1 cellular context compared by ENCODE assay signal in the genomic region with DNA sequence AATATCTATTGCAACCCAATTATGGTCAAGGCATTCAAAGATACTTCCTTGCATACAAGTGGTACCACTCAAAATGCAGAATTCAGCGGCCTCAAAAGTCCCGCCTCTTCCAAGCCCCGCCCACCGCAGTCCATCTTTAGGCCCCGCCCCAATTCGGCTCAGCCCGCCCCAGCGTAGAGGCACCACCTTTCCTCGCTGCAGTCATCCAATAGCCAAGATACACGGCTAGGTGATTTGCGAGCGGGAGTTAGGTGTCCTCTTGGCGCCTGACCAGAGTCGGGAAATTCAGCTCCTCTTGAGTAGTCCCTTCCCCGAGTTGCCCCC.
A peak's percentile ranks its signal among the peaks of the same experiment; 100 is the strongest.
TF ChIP-seq lines count a peak whose summit lies in the region.

No MANE protein-coding gene starts in this region.

TF ChIP-seq in HepG2, 621 proteins besides CTCF, POLR2A, EP300 and RAD21 (continued from another document):
- TF ChIP-seq SSRP1 (CRISPR knock-in tag; IDR thresholded peaks at IDR 0.05) (no peak), SAFB2 (CRISPR knock-in tag; IDR thresholded peaks at IDR 0.05; ENCODE audit: borderline replicate concordance, low read depth) (no peak), ZNF282 (IDR thresholded peaks at IDR 0.05; ENCODE audit: partially characterized antibody) (no peak), ZMYM3 (CRISPR knock-in tag; IDR thresholded peaks at IDR 0.05) (0 out of 2 replicates have a peak, but pooled peaks have one; percentile 1), AGO2 (optimal IDR thresholded peaks at IDR 0.05; ENCODE audit: low read depth, low read length) (no peak), PAWR (CRISPR knock-in tag; IDR thresholded peaks at IDR 0.05; ENCODE audit: borderline replicate concordance) (no peak), ZBTB20 (CRISPR knock-in tag; IDR thresholded peaks at IDR 0.05; ENCODE audit: borderline replicate concordance, low read depth) (0 out of 2 replicates have a peak, but pooled peaks have one; percentile 17), CBFB (CRISPR knock-in tag; IDR thresholded peaks at IDR 0.05) (no peak), KDM5B (CRISPR knock-in tag; IDR thresholded peaks at IDR 0.05; ENCODE audit: borderline replicate concordance) (no peak; the same call in 1 of the 2 replicates), MIER2 (CRISPR knock-in tag; IDR thresholded peaks at IDR 0.05) (no peak), ZNF607 (CRISPR knock-in tag; IDR thresholded peaks at IDR 0.05; ENCODE audit: borderline replicate concordance) (peak; percentile 66; the same call in 1 of the 2 replicates), RAD51 (IDR thresholded peaks at IDR 0.05; ENCODE audit: borderline replicate concordance) (no peak), SAP130 (CRISPR knock-in tag; IDR thresholded peaks at IDR 0.05; ENCODE audit: low read depth) (no peak), SPEN (CRISPR knock-in tag; IDR thresholded peaks at IDR 0.05; ENCODE audit: low read depth) (no peak), NFYC (CRISPR knock-in tag; IDR thresholded peaks at IDR 0.05) (no peak), ZNF572 (CRISPR knock-in tag; IDR thresholded peaks at IDR 0.05) (peak; percentile 70; the same call in 1 of the 2 replicates), RFXAP (CRISPR knock-in tag; IDR thresholded peaks at IDR 0.05; ENCODE audit: borderline replicate concordance) (0 out of 2 replicates have a peak, but pooled peaks have one; percentile 29), GPN1 (CRISPR knock-in tag; IDR thresholded peaks at IDR 0.05; ENCODE audit: borderline replicate concordance) (no peak), ADNP (CRISPR knock-in tag; IDR thresholded peaks at IDR 0.05) (no peak)
- TF ChIP-seq, protein P1, sequence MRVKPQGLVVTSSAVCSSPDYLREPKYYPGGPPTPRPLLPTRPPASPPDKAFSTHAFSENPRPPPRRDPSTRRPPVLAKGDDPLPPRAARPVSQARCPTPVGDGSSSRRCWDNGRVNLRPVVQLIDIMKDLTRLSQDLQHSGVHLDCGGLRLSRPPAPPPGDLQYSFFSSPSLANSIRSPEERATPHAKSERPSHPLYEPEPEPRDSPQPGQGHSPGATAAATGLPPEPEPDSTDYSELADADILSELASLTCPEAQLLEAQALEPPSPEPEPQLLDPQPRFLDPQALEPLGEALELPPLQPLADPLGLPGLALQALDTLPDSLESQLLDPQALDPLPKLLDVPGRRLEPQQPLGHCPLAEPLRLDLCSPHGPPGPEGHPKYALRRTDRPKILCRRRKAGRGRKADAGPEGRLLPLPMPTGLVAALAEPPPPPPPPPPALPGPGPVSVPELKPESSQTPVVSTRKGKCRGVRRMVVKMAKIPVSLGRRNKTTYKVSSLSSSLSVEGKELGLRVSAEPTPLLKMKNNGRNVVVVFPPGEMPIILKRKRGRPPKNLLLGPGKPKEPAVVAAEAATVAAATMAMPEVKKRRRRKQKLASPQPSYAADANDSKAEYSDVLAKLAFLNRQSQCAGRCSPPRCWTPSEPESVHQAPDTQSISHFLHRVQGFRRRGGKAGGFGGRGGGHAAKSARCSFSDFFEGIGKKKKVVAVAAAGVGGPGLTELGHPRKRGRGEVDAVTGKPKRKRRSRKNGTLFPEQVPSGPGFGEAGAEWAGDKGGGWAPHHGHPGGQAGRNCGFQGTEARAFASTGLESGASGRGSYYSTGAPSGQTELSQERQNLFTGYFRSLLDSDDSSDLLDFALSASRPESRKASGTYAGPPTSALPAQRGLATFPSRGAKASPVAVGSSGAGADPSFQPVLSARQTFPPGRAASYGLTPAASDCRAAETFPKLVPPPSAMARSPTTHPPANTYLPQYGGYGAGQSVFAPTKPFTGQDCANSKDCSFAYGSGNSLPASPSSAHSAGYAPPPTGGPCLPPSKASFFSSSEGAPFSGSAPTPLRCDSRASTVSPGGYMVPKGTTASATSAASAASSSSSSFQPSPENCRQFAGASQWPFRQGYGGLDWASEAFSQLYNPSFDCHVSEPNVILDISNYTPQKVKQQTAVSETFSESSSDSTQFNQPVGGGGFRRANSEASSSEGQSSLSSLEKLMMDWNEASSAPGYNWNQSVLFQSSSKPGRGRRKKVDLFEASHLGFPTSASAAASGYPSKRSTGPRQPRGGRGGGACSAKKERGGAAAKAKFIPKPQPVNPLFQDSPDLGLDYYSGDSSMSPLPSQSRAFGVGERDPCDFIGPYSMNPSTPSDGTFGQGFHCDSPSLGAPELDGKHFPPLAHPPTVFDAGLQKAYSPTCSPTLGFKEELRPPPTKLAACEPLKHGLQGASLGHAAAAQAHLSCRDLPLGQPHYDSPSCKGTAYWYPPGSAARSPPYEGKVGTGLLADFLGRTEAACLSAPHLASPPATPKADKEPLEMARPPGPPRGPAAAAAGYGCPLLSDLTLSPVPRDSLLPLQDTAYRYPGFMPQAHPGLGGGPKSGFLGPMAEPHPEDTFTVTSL (CRISPR knock-in tag; IDR thresholded peaks at IDR 0.05; ENCODE audit: borderline replicate concordance): no peak
- TF ChIP-seq, protein P2, sequence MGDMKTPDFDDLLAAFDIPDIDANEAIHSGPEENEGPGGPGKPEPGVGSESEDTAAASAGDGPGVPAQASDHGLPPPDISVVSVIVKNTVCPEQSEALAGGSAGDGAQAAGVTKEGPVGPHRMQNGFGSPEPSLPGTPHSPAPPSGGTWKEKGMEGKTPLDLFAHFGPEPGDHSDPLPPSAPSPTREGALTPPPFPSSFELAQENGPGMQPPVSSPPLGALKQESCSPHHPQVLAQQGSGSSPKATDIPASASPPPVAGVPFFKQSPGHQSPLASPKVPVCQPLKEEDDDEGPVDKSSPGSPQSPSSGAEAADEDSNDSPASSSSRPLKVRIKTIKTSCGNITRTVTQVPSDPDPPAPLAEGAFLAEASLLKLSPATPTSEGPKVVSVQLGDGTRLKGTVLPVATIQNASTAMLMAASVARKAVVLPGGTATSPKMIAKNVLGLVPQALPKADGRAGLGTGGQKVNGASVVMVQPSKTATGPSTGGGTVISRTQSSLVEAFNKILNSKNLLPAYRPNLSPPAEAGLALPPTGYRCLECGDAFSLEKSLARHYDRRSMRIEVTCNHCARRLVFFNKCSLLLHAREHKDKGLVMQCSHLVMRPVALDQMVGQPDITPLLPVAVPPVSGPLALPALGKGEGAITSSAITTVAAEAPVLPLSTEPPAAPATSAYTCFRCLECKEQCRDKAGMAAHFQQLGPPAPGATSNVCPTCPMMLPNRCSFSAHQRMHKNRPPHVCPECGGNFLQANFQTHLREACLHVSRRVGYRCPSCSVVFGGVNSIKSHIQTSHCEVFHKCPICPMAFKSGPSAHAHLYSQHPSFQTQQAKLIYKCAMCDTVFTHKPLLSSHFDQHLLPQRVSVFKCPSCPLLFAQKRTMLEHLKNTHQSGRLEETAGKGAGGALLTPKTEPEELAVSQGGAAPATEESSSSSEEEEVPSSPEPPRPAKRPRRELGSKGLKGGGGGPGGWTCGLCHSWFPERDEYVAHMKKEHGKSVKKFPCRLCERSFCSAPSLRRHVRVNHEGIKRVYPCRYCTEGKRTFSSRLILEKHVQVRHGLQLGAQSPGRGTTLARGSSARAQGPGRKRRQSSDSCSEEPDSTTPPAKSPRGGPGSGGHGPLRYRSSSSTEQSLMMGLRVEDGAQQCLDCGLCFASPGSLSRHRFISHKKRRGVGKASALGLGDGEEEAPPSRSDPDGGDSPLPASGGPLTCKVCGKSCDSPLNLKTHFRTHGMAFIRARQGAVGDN (CRISPR knock-in tag; IDR thresholded peaks at IDR 0.05): no peak
- TF ChIP-seq, protein P3, sequence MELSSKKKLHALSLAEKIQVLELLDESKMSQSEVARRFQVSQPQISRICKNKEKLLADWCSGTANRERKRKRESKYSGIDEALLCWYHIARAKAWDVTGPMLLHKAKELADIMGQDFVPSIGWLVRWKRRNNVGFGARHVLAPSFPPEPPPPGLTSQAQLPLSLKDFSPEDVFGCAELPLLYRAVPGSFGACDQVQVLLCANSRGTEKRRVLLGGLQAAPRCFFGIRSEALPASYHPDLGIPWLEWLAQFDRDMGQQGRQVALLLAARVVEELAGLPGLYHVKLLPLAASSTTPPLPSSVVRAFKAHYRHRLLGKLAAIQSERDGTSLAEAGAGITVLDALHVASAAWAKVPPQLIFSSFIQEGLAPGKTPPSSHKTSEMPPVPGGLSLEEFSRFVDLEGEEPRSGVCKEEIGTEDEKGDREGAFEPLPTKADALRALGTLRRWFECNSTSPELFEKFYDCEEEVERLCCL (CRISPR knock-in tag; IDR thresholded peaks at IDR 0.05; ENCODE audit: borderline replicate concordance): peak; percentile 21; the same call in 1 of the 2 replicates
- TF ChIP-seq, protein P4, sequence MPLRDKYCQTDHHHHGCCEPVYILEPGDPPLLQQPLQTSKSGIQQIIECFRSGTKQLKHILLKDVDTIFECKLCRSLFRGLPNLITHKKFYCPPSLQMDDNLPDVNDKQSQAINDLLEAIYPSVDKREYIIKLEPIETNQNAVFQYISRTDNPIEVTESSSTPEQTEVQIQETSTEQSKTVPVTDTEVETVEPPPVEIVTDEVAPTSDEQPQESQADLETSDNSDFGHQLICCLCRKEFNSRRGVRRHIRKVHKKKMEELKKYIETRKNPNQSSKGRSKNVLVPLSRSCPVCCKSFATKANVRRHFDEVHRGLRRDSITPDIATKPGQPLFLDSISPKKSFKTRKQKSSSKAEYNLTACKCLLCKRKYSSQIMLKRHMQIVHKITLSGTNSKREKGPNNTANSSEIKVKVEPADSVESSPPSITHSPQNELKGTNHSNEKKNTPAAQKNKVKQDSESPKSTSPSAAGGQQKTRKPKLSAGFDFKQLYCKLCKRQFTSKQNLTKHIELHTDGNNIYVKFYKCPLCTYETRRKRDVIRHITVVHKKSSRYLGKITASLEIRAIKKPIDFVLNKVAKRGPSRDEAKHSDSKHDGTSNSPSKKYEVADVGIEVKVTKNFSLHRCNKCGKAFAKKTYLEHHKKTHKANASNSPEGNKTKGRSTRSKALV (CRISPR knock-in tag; IDR thresholded peaks at IDR 0.05): 0 out of 2 replicates have a peak, but pooled peaks have one; percentile 41
- TF ChIP-seq, protein P5, sequence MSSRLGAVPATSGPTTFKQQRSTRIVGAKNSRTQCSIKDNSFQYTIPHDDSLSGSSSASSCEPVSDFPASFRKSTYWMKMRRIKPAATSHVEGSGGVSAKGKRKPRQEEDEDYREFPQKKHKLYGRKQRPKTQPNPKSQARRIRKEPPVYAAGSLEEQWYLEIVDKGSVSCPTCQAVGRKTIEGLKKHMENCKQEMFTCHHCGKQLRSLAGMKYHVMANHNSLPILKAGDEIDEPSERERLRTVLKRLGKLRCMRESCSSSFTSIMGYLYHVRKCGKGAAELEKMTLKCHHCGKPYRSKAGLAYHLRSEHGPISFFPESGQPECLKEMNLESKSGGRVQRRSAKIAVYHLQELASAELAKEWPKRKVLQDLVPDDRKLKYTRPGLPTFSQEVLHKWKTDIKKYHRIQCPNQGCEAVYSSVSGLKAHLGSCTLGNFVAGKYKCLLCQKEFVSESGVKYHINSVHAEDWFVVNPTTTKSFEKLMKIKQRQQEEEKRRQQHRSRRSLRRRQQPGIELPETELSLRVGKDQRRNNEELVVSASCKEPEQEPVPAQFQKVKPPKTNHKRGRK (CRISPR knock-in tag; IDR thresholded peaks at IDR 0.05): no peak
